23 cellular contexts compared by ENCODE assay signal in the genomic region with DNA sequence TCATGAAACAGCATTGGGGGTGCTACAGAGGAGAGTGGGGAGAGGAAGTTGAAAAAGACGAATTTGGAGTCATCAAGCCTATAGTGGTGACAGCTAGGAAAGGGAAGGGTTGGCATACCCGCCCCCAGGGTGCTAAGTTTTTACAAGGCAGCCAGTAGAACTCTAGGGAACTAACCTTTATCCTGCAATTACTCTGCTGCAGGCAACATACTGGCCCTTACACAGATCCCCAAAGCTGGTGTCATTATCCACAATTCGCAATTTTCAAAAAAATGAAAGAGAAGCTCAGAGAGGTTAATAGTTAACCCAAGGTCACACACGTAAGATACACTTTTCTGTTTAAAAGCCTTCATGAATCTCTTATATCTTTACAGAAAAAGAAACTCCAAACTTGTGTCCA.
"Had no signal": no experiment of that assay in that cellular context is flagged by ENCODE, and none has a peak within 500 bp of the region (broad histone marks: within the 10 kb centered on the region; RNA-seq: fewer than 3 reads in every experiment).

No MANE protein-coding gene starts in this region.

- H3K27me3 ChIP-seq: Peyer's patch, SJCRH30 had no signal

- H2AFZ ChIP-seq: PC-9 had no signal

- H3K4me3 ChIP-seq: PC-9, Peyer's patch, SJCRH30 had no signal

- H3K36me3 ChIP-seq: Peyer's patch, SJCRH30 had no signal

- DNase-seq: KBM-7, MV-4-11, NCI-H1092, NCI-H1105 treated with DMSO at 0.1 percent for 48 hours, NCI-H1417 treated with DMSO at 0.1 percent for 48 hours, NCI-H146, NCI-H187, NCI-H2029, NCI-H2081 treated with DMSO at 0.1 percent for 48 hours, NCI-H2171, NCI-H226, NCI-H446, NCI-H510A, NCI-H524 treated with DMSO at 0.1 percent for 48 hours, NCI-H69, NCI-H774, PC-9, Peyer's patch, SHP77 treated with DMSO at 0.1 percent for 48 hours, SJCRH30 had no signal

- H3K4me2 ChIP-seq: PC-9 had no signal

- ATAC-seq: Right ventricle myocardium inferior, SK-N-SH treated with all-trans-retinoic acid at 6 μM for 48 hours had no signal

- H3K9me3 ChIP-seq: Peyer's patch, SJCRH30 had no signal

- H3K4me1 ChIP-seq: Peyer's patch, SJCRH30 had no signal

- H3K27ac ChIP-seq: HL-60, PC-9, Peyer's patch, SJCRH30 had no signal
